17 cellular contexts compared by ENCODE assay signal in the genomic region with DNA sequence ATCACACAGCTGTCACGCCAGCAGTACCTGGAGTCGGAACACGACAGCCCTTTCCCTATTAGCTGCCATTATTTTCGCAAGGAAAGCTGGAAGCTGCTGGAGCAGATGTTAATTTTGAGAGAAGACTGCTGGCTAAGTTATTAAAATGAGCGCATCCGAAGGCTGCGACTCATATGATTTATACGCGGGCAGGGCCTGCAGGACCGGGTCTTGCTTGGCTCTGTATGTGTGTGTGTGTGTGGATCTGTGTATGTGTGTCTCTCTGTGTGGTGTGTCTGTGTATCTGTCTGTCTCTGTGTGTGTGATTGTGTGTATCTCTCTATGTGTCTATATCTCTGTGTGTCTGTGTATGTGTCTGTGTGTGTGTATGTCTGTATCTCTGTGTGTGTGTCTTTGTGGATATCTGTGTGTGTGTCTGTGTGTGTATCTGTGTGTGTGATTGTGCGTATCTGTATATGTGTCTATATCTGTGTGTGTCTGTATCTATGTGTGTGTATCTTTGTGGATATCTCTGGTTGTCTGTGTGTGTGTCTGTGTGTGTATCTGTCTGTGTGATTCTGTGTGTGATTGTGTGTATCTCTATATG.
DNase-seq lines count a peak whose midpoint lies in the region; TF ChIP-seq lines count a peak whose summit lies in the region.
"Had no signal": no experiment of that assay in that cellular context is flagged by ENCODE, and none has a peak within 500 bp of the region (broad histone marks: within the 10 kb centered on the region; RNA-seq: fewer than 3 reads in every experiment).

No MANE protein-coding gene starts in this region.

- H3K9me3 ChIP-seq in neural cell (ENCODE audit: low read length), result no peaks in the 10 kb centered on the region

- H3K9me2 ChIP-seq in neural cell (ENCODE audit: insufficient read depth, low read length), result no peaks in the 10 kb centered on the region

- H3K4me2 ChIP-seq in neural cell (ENCODE audit: low read length), result no peak overlapping the region

- H3K27ac ChIP-seq in VCaP (peak overlapping the region; percentile 82), epithelial cell of prostate (no peak overlapping the region), neural cell (ENCODE audit: low read length) (peak overlapping the region; percentile 63)
- H3K27ac ChIP-seq: C4-2B had no signal

- no peaks in the 10 kb centered on the region for H3F3A ChIP-seq in neural cell (ENCODE audit: insufficient read depth, low read length, poor library complexity, severe bottlenecking)

- peak overlapping the region; percentile 46 for H3K4me3 ChIP-seq in neural cell (ENCODE audit: low read length)

- no peaks in the 10 kb centered on the region for H4K20me1 ChIP-seq in neural cell (ENCODE audit: insufficient read depth)

- TF ChIP-seq EP300 in neural cell (conservative IDR thresholded peaks at IDR 0.05; ENCODE audit: poor library complexity, severe bottlenecking), result no peak

- H3K36me3 ChIP-seq in neural cell (ENCODE audit: insufficient read depth, low read length), result no peaks in the 10 kb centered on the region

- no peak for TF ChIP-seq RAD21 in neural cell (conservative IDR thresholded peaks at IDR 0.05)

- H2AFZ ChIP-seq in neural cell (ENCODE audit: low read depth, low read length), result no peak overlapping the region

- H3K27me3 ChIP-seq in neural cell (ENCODE audit: insufficient read depth, low read depth, low read length), result no peaks in the 10 kb centered on the region

- peak overlapping the region; percentile 46 for H3K9ac ChIP-seq in neural cell (ENCODE audit: low read length)

- DNase-seq in NCI-H1417 (lab: John Stamatoyannopoulos, UW) (peak in 2 of 3 experiments; percentile 24 to 64), NCI-H1417 treated with DMSO at 0.1 percent for 48 hours (lab: John Stamatoyannopoulos, UW) (no peak), epithelial cell of prostate (ENCODE audit: low read depth, low spot score) (peak; percentile 10), Kasumi-1 (lab: John Stamatoyannopoulos, UW) (no peak), GDM1 (lab: John Stamatoyannopoulos, UW) (no peak)
- no peak for DNase-seq in stimulated activated naive CD4-positive, alpha-beta T cell (lab: John Stamatoyannopoulos, UW)
- DNase-seq: COR-L47; DMS53; H9; NCI-H2081 treated with DMSO at 0.1 percent for 48 hours; NCI-H226; NCI-H524 treated with DMSO at 0.1 percent for 48 hours; NK-92 treated with Interleukin-12 subunit alpha and Interleukin-12 subunit beta, amount 100 ng/mL, for 24 hours; SHP77 treated with DMSO at 0.1 percent for 48 hours had no signal

- H3K79me2 ChIP-seq in neural cell (replicated peaks; ENCODE audit: insufficient read depth, low read length), result no peaks in the 10 kb centered on the region

- TF ChIP-seq CTCF in VCaP (conservative IDR thresholded peaks at IDR 0.05), result no peak
- TF ChIP-seq CTCF in neural cell (IDR thresholded peaks at IDR 0.05; ENCODE audit: poor library complexity, severe bottlenecking), result no peak

TF ChIP-seq in neural cell, 6 proteins besides CTCF, POLR2A, EP300 and RAD21:
- TF ChIP-seq, protein P1, sequence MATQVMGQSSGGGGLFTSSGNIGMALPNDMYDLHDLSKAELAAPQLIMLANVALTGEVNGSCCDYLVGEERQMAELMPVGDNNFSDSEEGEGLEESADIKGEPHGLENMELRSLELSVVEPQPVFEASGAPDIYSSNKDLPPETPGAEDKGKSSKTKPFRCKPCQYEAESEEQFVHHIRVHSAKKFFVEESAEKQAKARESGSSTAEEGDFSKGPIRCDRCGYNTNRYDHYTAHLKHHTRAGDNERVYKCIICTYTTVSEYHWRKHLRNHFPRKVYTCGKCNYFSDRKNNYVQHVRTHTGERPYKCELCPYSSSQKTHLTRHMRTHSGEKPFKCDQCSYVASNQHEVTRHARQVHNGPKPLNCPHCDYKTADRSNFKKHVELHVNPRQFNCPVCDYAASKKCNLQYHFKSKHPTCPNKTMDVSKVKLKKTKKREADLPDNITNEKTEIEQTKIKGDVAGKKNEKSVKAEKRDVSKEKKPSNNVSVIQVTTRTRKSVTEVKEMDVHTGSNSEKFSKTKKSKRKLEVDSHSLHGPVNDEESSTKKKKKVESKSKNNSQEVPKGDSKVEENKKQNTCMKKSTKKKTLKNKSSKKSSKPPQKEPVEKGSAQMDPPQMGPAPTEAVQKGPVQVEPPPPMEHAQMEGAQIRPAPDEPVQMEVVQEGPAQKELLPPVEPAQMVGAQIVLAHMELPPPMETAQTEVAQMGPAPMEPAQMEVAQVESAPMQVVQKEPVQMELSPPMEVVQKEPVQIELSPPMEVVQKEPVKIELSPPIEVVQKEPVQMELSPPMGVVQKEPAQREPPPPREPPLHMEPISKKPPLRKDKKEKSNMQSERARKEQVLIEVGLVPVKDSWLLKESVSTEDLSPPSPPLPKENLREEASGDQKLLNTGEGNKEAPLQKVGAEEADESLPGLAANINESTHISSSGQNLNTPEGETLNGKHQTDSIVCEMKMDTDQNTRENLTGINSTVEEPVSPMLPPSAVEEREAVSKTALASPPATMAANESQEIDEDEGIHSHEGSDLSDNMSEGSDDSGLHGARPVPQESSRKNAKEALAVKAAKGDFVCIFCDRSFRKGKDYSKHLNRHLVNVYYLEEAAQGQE (IDR thresholded peaks at IDR 0.05; ENCODE audit: borderline replicate concordance), result peak; percentile 88
- TF ChIP-seq EZH2 (IDR thresholded peaks at IDR 0.05; ENCODE audit: borderline replicate concordance, insufficient read depth, low read length, poor library complexity, severe bottlenecking) (no peak), MXI1 (conservative IDR thresholded peaks at IDR 0.05; ENCODE audit: poor library complexity, severe bottlenecking) (no peak), SMC3 (conservative IDR thresholded peaks at IDR 0.05; ENCODE audit: poor library complexity) (no peak), TAF1 (IDR thresholded peaks at IDR 0.05; ENCODE audit: low read depth) (no peak), POLR2AphosphoS5 (IDR thresholded peaks at IDR 0.05) (peak; percentile 30)
TF ChIP-seq in neural cell: peak in this region for 2.

Comparison
In these comparisons a context has a peak if more than half of its experiments do, and no peak if none do; other contexts are left out.
1. DNase-seq: peak in NCI-H1417 (2 of 3) and epithelial cell of prostate (single experiment); none in NCI-H1417 treated with DMSO at 0.1 percent for 48 hours (single experiment), Kasumi-1 (0 of 2), GDM1 (single experiment) and stimulated activated naive CD4-positive, alpha-beta T cell (0 of 6).